Comparison of ENCODE assay signal across 20 cellular contexts in the genomic region with DNA sequence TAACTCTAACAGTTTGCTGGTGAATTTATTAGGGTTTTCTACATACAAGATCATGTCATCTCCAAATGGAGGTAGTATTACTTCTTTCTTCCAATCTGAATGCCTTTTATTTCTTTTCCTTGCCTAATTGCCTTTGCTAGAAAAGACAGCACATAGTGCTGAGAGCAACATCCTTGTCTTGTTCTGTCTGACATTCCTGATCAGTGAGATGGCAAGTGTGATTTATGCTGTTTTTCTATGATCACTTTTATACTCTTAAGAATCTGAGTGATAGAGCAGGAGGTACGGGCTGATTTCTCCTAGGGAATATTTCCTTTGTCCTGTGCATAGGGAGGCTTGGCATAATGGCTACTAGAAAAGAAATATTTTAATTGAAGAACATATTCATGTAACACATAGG. TPM values are rescaled to one million over a fixed set of nuclear protein-coding genes. Genes with fewer than 3 reads are reported as not detected.
DNase-seq lines count a peak whose midpoint lies in the region; ATAC-seq and TF ChIP-seq lines count a peak whose summit lies in the region.
"Had no signal": no experiment of that assay in that cellular context is flagged by ENCODE, and none has a peak within 500 bp of the region (broad histone marks: within the 10 kb centered on the region; RNA-seq: fewer than 3 reads in every experiment).

No MANE protein-coding gene starts in this region.

- no peaks in the 10 kb centered on the region for H3K27me3 ChIP-seq in foreskin keratinocyte
- H3K27me3 ChIP-seq: BLaER1, SJSA1 had no signal

- H3K4me3 Mint-ChIP-seq in progenitor cell of endocrine pancreas (ENCODE audit: low read depth) = no peak overlapping the region
- H3K4me3 Mint-ChIP-seq: CD4-positive, alpha-beta memory T cell; H9 had no signal

- POLR2A ChIA-PET in RWPE1 (lab: Yijun Ruan, JAX; ENCODE audit: low non-redundant PET) = no interaction called here

- no peak overlapping the region for H3K27ac ChIP-seq in RWPE1
- H3K27ac ChIP-seq in foreskin keratinocyte = no peak overlapping the region
- H3K27ac ChIP-seq: BLaER1, PC-9, SJSA1 had no signal

- no peaks in the 10 kb centered on the region for H3K9me3 Mint-ChIP-seq in progenitor cell of endocrine pancreas (ENCODE audit: low read depth)
- H3K9me3 Mint-ChIP-seq: H9 had no signal

- TF ChIP-seq CTCF in RWPE1 (conservative IDR thresholded peaks at IDR 0.05; ENCODE audit: low read depth) (no peak), foreskin keratinocyte (conservative IDR thresholded peaks at IDR 0.05) (no peak), progenitor cell of endocrine pancreas (IDR thresholded peaks at IDR 0.05; ENCODE audit: unreplicated experiment) (no peak)

- no peaks in the 10 kb centered on the region for H3K27me3 Mint-ChIP-seq in progenitor cell of endocrine pancreas

- peak; percentile 9 for DNase-seq in HCEC 1CT
- peak; percentile 34 for DNase-seq in RWPE1 (ENCODE audit: low spot score)
- peak in 1 of 2 donors; percentile 73 for DNase-seq in foreskin keratinocyte
- no peak for DNase-seq in progenitor cell of endocrine pancreas (ENCODE audit: low spot score, unreplicated experiment)
- no peak for DNase-seq in cortex of kidney (lab: John Stamatoyannopoulos, UW)
- DNase-seq in islet precursor cell = no peak
- DNase-seq in mesenteric fat pad (ENCODE audit: low spot score) = no peak
- DNase-seq: CD4-positive, alpha-beta memory T cell; DMS53; H9; NCI-H1105 treated with DMSO at 0.1 percent for 48 hours; NCI-H1694 treated with DMSO at 0.1 percent for 48 hours; NCI-H2107; NCI-H524; PC-9; SW 1271 had no signal

- peaks cover 18% of the 10 kb centered on the region for H3K36me3 Mint-ChIP-seq in progenitor cell of endocrine pancreas (ENCODE audit: insufficient read depth)
- H3K36me3 Mint-ChIP-seq: CD4-positive, alpha-beta memory T cell had no signal

- H3K27ac Mint-ChIP-seq in progenitor cell of endocrine pancreas = peak overlapping the region; percentile 46
- H3K27ac Mint-ChIP-seq: CD4-positive, alpha-beta memory T cell; H9 had no signal

- ATAC-seq in foreskin keratinocyte (peak; percentile 77), GM19467 (IDR thresholded peaks at IDR 0.05; ENCODE audit: unreplicated experiment) (no peak)

- peaks cover 15% of the 10 kb centered on the region for H3K4me1 ChIP-seq in foreskin keratinocyte
- H3K4me1 ChIP-seq: BLaER1 had no signal

- CTCF ChIA-PET in RWPE1 (lab: Yijun Ruan, JAX) = no interaction called here

- H3K4me1 Mint-ChIP-seq in progenitor cell of endocrine pancreas (ENCODE audit: low read depth) = peaks cover 21% of the 10 kb centered on the region
- H3K4me1 Mint-ChIP-seq: CD4-positive, alpha-beta memory T cell had no signal

RNA-seq across cellular contexts. Expression of a gene that starts 17.3 kb away (rescaled TPM):
- 5.2 and 7.7 TPM in 2 replicates for total RNA-seq in foreskin keratinocyte
- polyA plus RNA-seq in foreskin keratinocyte = 5.8 and 8.8 TPM in 2 replicates
- 140 TPM in 2 replicates for total RNA-seq in progenitor cell of endocrine pancreas
- total RNA-seq in mesenteric fat pad = not detected
- total RNA-seq: A673; CD4-positive, alpha-beta memory T cell had no signal
- polyA plus RNA-seq: CD4-positive, alpha-beta memory T cell had no signal

Comparison
In these comparisons a context has a peak if more than half of its experiments do, and no peak if none do; other contexts are left out.
1. DNase-seq: peak in HCEC 1CT (single experiment) and RWPE1 (single experiment); none in progenitor cell of endocrine pancreas (single experiment), cortex of kidney (single experiment), islet precursor cell (single experiment) and mesenteric fat pad (single experiment).
2. RNA of a gene that starts 17.3 kb away (total RNA-seq): 140 TPM in progenitor cell of endocrine pancreas; 5.2 to 7.7 TPM in foreskin keratinocyte and not detected in mesenteric fat pad (single experiment); every median in the first group is over 10 times any median in the second.